ENCODE assay signal across 18 cellular contexts in the genomic region with DNA sequence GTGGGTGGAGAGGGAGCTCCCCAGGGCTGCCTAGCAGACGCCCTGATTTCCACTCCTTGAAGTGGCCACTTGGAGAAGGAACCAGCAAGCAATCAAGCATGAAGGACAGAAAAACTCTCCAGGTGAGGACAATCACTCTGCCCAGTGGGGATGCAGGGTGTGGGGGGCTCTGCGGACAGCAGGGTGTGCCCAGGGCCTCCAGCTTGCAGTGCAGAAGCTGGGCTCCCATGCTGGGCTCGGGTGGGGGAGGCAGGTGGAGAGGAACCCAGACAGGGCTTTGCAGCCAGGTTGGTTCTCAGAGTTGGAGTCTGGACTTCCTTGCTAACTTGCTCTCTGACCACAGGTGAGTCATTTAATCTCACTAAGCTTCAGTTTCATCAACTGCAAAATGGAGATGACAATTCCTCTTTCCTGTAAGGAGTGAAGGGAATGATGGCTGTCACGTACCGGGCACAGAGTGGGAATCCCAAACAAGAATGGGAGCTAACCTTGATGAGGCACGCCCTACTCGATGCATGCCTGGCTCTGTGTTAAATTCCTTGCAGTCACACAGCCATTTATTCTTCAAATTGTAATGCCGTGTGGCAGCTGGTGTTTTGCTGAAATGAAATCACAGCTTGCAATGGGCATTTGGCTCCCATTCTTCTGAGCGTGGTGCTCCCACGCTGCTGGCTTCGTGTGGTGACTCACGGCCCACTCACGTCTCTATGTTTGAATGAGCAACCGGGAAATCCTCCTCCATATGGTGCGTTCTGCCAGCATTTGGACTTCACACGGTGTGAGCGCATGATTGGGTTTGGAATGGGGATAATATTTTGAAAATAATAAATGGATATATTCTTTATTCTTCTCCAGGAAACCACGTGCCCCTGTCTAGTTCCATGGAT.
DNase-seq lines count a peak whose midpoint lies in the region; ATAC-seq, FAIRE-seq and TF ChIP-seq lines count a peak whose summit lies in the region.
"Had no signal": no experiment of that assay in that cellular context is flagged by ENCODE, and none has a peak within 500 bp of the region (broad histone marks: within the 10 kb centered on the region; RNA-seq: fewer than 3 reads in every experiment).

No MANE protein-coding gene starts in this region.

- 76 to 84% methylated on average over 16 to 18 of the region's 18 CpGs for WGBS in testis, 2 donors

- H3K27ac Mint-ChIP-seq in brain = peak overlapping the region in 4 of 5 experiments; percentile 4 to 90 (median 44)
- H3K27ac Mint-ChIP-seq: activated naive CD4-positive, alpha-beta T cell treated with anti-CD3 and anti-CD28 coated beads for 36 hours; naive B cell had no signal

- H3K9me3 Mint-ChIP-seq in brain = peaks cover 0 to 3% (median 0%) of the 10 kb centered on the region in 5 experiments
- H3K9me3 Mint-ChIP-seq: activated naive CD4-positive, alpha-beta T cell treated with anti-CD3 and anti-CD28 coated beads for 36 hours; naive B cell had no signal

- H3K9me3 ChIP-seq in testis = no peaks in the 10 kb centered on the region
- H3K9me3 ChIP-seq: breast epithelium had no signal

- no peak for ATAC-seq in left lobe of liver
- ATAC-seq: sciatic nerve had no signal

- TF ChIP-seq CTCF in brain (conservative IDR thresholded peaks at IDR 0.05) (no peak), testis (IDR thresholded peaks at IDR 0.05) (no peak)

- H3K27ac ChIP-seq in testis = no peak overlapping the region
- H3K27ac ChIP-seq: breast epithelium, C4-2B had no signal

- intact Hi-C loops in testis (cut with DNase I; ENCODE audit: low total_unique reads) = no loop called here

- no peaks in the 10 kb centered on the region for H3K27me3 ChIP-seq in testis
- H3K27me3 ChIP-seq: breast epithelium had no signal

- H3K4me3 ChIP-seq in testis = no peak overlapping the region
- H3K4me3 ChIP-seq: breast epithelium had no signal

- DNase-seq in Daoy (ENCODE audit: low read depth) (peak; percentile 35), NCI-H1694 (lab: John Stamatoyannopoulos, UW) (peak; percentile 88), middle frontal gyrus (ENCODE audit: extremely low spot score, low spot score) (peak; percentile 77), testis (no peak), GM12891 (ENCODE audit: insufficient read length, low spot score) (no peak), left lobe of liver (ENCODE audit: low spot score) (no peak), dedifferentiated amniotic fluid mesenchymal stem cell (ENCODE audit: extremely low spot score) (no peak)
- DNase-seq: activated CD8-positive, alpha-beta memory T cell treated with anti-CD3 and anti-CD28 coated beads for 24 hours; activated naive CD4-positive, alpha-beta T cell treated with anti-CD3 and anti-CD28 coated beads for 36 hours; GOT3; naive B cell; NCI-H510A; stimulated activated naive CD4-positive, alpha-beta T cell had no signal

- no peaks in the 10 kb centered on the region for H3K36me3 ChIP-seq in testis (ENCODE audit: low read depth, missing control alignments)
- H3K36me3 ChIP-seq: breast epithelium had no signal

- no peaks in the 10 kb centered on the region for H3K4me1 ChIP-seq in testis
- H3K4me1 ChIP-seq: breast epithelium had no signal

- TF ChIP-seq POLR2A in testis (IDR thresholded peaks at IDR 0.05) (no peak), GM12891 (IDR thresholded peaks at IDR 0.05; ENCODE audit: low read depth, low read length) (no peak)

- peaks cover 4% of the 10 kb centered on the region for H3K27me3 Mint-ChIP-seq in brain

- H3K4me3 Mint-ChIP-seq in brain = peak overlapping the region in 1 of 5 experiments; percentile 20
- H3K4me3 Mint-ChIP-seq: activated naive CD4-positive, alpha-beta T cell treated with anti-CD3 and anti-CD28 coated beads for 36 hours had no signal

- no peak for FAIRE-seq in GM12891 (lab: Jason Lieb, UNC)
- FAIRE-seq: TTC549 had no signal

- H3K4me1 Mint-ChIP-seq in brain = peaks cover 26% of the 10 kb centered on the region
- H3K4me1 Mint-ChIP-seq: naive B cell had no signal

- no peaks in the 10 kb centered on the region for H3K36me3 Mint-ChIP-seq in brain
- H3K36me3 Mint-ChIP-seq: naive B cell had no signal

TF ChIP-seq in GM12891, 5 proteins besides CTCF, POLR2A, EP300 and RAD21:
- no peak for TF ChIP-seq TAF1 (IDR thresholded peaks at IDR 0.05; ENCODE audit: low read depth, low read length)
- TF ChIP-seq PAX5 (IDR thresholded peaks at IDR 0.05; ENCODE audit: insufficient read depth, low read length, severe bottlenecking) = no peak
- no peak for TF ChIP-seq POU2F2 (IDR thresholded peaks at IDR 0.05; ENCODE audit: low read depth, low read length)
- no peak for TF ChIP-seq SPI1 (IDR thresholded peaks at IDR 0.05; ENCODE audit: low read depth, low read length)
- TF ChIP-seq POLR2AphosphoS5 (IDR thresholded peaks at IDR 0.05; ENCODE audit: low read depth, low read length) = no peak

Comparison
In these comparisons a context has a peak if more than half of its experiments do, and no peak if none do; other contexts are left out.
1. DNase-seq: peak in Daoy (single experiment), NCI-H1694 (single experiment) and middle frontal gyrus (single experiment); none in testis (single experiment), GM12891 (single experiment), left lobe of liver (single experiment) and dedifferentiated amniotic fluid mesenchymal stem cell (single experiment).